In the genomic region with DNA sequence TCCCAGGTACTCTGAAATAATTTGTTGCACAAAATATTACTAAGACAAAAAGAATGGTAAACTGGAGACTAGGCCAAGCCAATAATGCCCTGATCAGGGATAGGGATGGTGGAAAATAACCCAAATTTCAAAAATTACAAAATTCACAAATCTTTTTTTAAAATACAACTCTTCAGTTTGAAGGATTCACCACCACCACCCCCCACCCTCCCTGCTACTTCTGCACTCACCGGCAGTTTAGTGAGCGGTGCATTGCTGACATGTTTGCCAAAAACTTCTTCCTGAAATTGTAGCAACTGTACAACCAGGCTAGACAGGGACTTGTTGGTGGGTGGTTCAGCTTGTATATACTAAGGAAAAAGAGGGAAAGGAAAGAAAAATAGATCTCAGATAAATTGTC, we compare ENCODE assay signal across 1 cellular context.
TF ChIP-seq lines count a peak whose summit lies in the region.

No MANE protein-coding gene starts in this region.

TF ChIP-seq in IMR-90, 13 proteins besides CTCF, POLR2A, EP300 and RAD21:
- TF ChIP-seq CEBPB (IDR thresholded peaks at IDR 0.05; ENCODE audit: low read depth, low read length) (no peak), FOS (IDR thresholded peaks at IDR 0.05; ENCODE audit: low read depth, low read length) (no peak), MAFK (IDR thresholded peaks at IDR 0.05; ENCODE audit: low read depth, low read length) (no peak), RCOR1 (IDR thresholded peaks at IDR 0.05; ENCODE audit: insufficient replicate concordance, low read length) (no peak), CHD1 (IDR thresholded peaks at IDR 0.05; ENCODE audit: low read depth, low read length) (no peak), NFE2L2 (IDR thresholded peaks at IDR 0.05; ENCODE audit: low read depth, low read length) (no peak), MXI1 (IDR thresholded peaks at IDR 0.05; ENCODE audit: borderline replicate concordance, low read depth, low read length) (no peak), USF2 (IDR thresholded peaks at IDR 0.05; ENCODE audit: low read depth, low read length) (no peak), SMC3 (IDR thresholded peaks at IDR 0.05; ENCODE audit: low read depth, low read length) (no peak)
